1 cellular context compared by ENCODE assay signal in the genomic region with DNA sequence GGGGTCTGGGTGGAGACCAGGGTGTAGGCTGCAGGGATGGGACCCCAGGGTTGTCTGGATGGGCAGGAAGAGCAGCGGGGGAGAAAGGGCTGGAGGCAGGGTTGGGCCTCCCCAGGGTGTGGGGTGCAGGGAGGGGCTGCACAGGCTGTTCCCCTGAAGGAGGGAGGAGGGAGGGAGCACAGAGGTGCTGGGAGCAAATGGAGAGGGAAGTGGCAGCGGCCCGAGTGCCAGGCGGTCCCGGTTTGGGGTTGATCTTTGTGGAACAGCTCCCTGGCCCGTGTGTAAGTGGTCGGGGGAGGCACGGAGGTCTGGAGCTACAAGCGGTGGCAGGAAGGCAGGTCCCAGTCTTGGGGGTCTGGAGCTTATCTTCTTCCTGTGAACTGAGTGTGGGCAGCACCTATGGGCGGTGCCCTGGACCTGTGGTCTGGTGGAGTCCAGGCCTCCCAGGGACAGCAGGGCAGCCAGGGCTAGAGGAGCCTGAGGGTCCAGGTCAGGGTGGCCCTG.
TF ChIP-seq lines count a peak whose summit lies in the region.

No MANE protein-coding gene starts in this region.

TF ChIP-seq in H1, 55 proteins besides CTCF, POLR2A, EP300 and RAD21:
- TF ChIP-seq USF2 (IDR thresholded peaks at IDR 0.05; ENCODE audit: low read length) (no peak), CBX5 (IDR thresholded peaks at IDR 0.05; ENCODE audit: low read depth, low read length) (0 out of 2 replicates have a peak, but pooled peaks have one; percentile 3), TBP (IDR thresholded peaks at IDR 0.05; ENCODE audit: low read depth, low read length) (no peak), SIRT6 (IDR thresholded peaks at IDR 0.05; ENCODE audit: low read length) (no peak)
